In the genomic region with DNA sequence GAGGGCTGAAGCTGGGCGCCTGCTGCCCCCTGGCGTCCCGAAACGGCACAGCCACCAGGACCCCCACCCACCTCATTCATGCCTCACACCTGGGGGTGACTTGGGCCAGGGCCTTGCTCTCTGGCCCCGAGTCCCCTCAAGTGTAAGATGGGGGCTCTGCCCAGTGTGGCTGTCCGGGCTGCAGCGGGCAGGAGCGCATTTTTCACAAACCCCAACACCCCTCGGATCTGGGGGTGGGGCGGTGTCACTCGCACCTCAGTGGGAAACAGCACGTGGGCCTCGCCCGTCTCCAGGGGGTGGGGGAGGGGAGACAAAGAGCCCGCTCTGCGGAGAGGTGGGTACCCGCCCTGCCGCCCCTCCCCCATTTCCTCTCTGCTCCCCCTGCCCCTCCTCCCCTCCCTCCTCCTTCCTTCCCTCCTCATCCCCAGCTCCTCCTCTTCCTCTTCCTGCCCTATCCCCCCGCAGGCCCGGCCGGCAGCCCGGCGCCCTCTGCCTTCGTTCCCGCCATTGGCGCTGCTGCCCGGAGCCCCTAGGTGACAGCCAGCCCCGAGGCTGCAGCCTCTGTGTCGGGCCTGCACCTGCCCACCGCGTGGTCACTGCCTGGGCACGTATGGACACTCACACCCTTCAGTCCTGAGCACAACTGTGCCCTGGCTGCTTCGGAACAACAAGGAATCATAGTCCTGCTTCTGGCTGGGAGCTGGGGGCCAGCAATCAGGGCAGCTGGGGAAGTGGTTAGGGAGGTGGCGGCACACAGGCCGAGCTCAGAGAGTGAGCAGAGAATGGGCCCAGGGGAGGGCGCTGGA, we compare ENCODE assay signal across 8 cellular contexts. TPM values are rescaled to one million over a fixed set of nuclear protein-coding genes. Genes with fewer than 3 reads are reported as not detected.
A peak's percentile ranks its signal among the peaks of the same experiment; 100 is the strongest.
DNase-seq lines count a peak whose midpoint lies in the region; ATAC-seq, FAIRE-seq and TF ChIP-seq lines count a peak whose summit lies in the region.

No MANE protein-coding gene starts in this region.

- peak overlapping the region; percentile 41 to 45 for H3K4me3 ChIP-seq in cardiac fibroblast (replicated peaks in 1 of 2; ENCODE audit: low read depth in 2 of 2, low read length in 2 of 2)
- H3K4me3 ChIP-seq in keratinocyte (ENCODE audit: control insufficient read depth in 2 of 3, extremely low read depth in 1 of 3, insufficient read depth in 2 of 3, low read depth in 1 of 3, low read length in 3 of 3) = peak overlapping the region; percentile 8 to 46 (median 24)

- TF ChIP-seq CTCF in GM12873 (IDR thresholded peaks at IDR 0.05; ENCODE audit: insufficient read depth, low read depth, low read length, missing control alignments) = peak; percentile 93
- TF ChIP-seq CTCF in cardiac fibroblast (IDR thresholded peaks at IDR 0.05; ENCODE audit: low read depth, low read length) = peak; percentile 92
- TF ChIP-seq CTCF in keratinocyte (optimal IDR thresholded peaks at IDR 0.05 in 1 of 3, IDR thresholded peaks at IDR 0.05 in 1 of 3, conservative IDR thresholded peaks at IDR 0.05 in 1 of 3; ENCODE audit: extremely low read depth in 1 of 3, insufficient read depth in 2 of 3, low read length in 3 of 3) = peak in 2 of 3 experiments; percentile 83 to 93

- no peaks in the 10 kb centered on the region for H3K9me3 ChIP-seq in keratinocyte (ENCODE audit: control insufficient read depth, low read depth, low read length)

- dilution Hi-C loops in keratinocyte (cut with MboI; ENCODE audit: extremely low pct_ligation_motif_present, low sequenced_read_pairs) = no loop called here

- peaks cover 25% of the 10 kb centered on the region for H3K4me1 ChIP-seq in keratinocyte (ENCODE audit: control insufficient read depth, extremely low read depth, insufficient read depth, low read length)

- H3K36me3 ChIP-seq in keratinocyte (ENCODE audit: control insufficient read depth in 2 of 2, extremely low read depth in 1 of 2, insufficient read depth in 2 of 2, low read length in 2 of 2) = no peaks in the 10 kb centered on the region

- no peaks in the 10 kb centered on the region for H3K27me3 ChIP-seq in keratinocyte (ENCODE audit: control insufficient read depth, extremely low read depth, insufficient read depth, low read length)

- no peak for ATAC-seq in HG02763 (IDR thresholded peaks at IDR 0.05; ENCODE audit: unreplicated experiment)
- ATAC-seq in HG03025 (IDR thresholded peaks at IDR 0.05; ENCODE audit: low FRiP score, unreplicated experiment) = no peak

- peak; percentile 76 for DNase-seq in NAMALWA (ENCODE audit: low spot score)
- peak; percentile 87 for DNase-seq in UCSD-AML1 (lab: John Stamatoyannopoulos, UW; ENCODE audit: unreplicated experiment)
- peak; percentile 41 to 69 for DNase-seq in cardiac fibroblast (ENCODE audit: low read depth in 2 of 2)
- no peak for DNase-seq in keratinocyte (ENCODE audit: low read depth, low spot score)
- DNase-seq in stimulated activated CD4-positive, alpha-beta T cell treated with anti-CD3 and anti-CD28 coated beads, Interleukin-1b, Interleukin-23, amount 100 ng/mL, for 4 hours (ENCODE audit: low read depth in 2 of 2) = peak; percentile 51 to 61

- H3K9me1 ChIP-seq in keratinocyte (ENCODE audit: control insufficient read depth, extremely low read depth, insufficient read depth, low read length) = no peaks in the 10 kb centered on the region

- no peaks in the 10 kb centered on the region for H3K79me2 ChIP-seq in keratinocyte (ENCODE audit: control insufficient read depth, insufficient read depth, low read length)

- peaks cover under 1% of the 10 kb centered on the region for H4K20me1 ChIP-seq in keratinocyte (ENCODE audit: control insufficient read depth, extremely low read depth, insufficient read depth, low read length)

- no peak overlapping the region for H3K27ac ChIP-seq in keratinocyte (ENCODE audit: control insufficient read depth, insufficient read depth, low read length)

- H3K9ac ChIP-seq in keratinocyte (ENCODE audit: control insufficient read depth, extremely low read depth, insufficient read depth, low read length) = peak overlapping the region; percentile 41

- peak overlapping the region; percentile 71 for H3K4me2 ChIP-seq in keratinocyte (ENCODE audit: control insufficient read depth, extremely low read depth, insufficient read depth, low read depth, low read length)

- no peak for FAIRE-seq in keratinocyte (lab: Jason Lieb, UNC)

- peak overlapping the region; percentile 61 for H2AFZ ChIP-seq in keratinocyte (ENCODE audit: control insufficient read depth, low read length)

RNA-seq across cellular contexts. Expression of a gene that starts 6.8 kb away (rescaled TPM):
- 0.06 to 0.49 TPM (median 0.37 TPM) in 3 replicates for polyA plus RNA-seq in keratinocyte
- 9.8 TPM for polyA plus RNA-seq in keratinocyte (2011; ENCODE audit: low read depth)
- polyA plus RNA-seq in keratinocyte (2011; cell fraction: cytosol; rRNA removed) = 0.21 and 0.24 TPM in 2 replicates
- polyA plus RNA-seq in keratinocyte (2011; cell fraction: nucleus; rRNA removed) = 0.23 and 0.27 TPM in 2 replicates
- polyA plus RNA-seq in keratinocyte (2012; ENCODE audit: low replicate concordance) = 0.26 and 7.1 TPM in 2 replicates
- polyA minus RNA-seq in keratinocyte = not detected in 3 replicates
- 2.9 TPM for polyA minus RNA-seq in keratinocyte (2011; cell fraction: cytosol; rRNA and poly(A)+ RNA removed)
- polyA minus RNA-seq in keratinocyte (2011; cell fraction: nucleus; rRNA and poly(A)+ RNA removed) = 0.31 and 0.84 TPM in 2 replicates

RNA-seq across cellular contexts. Expression of a gene that starts 36.8 kb away (rescaled TPM):
- polyA plus RNA-seq in keratinocyte = 24.3 to 36.0 TPM (median 27.3 TPM) in 3 replicates
- 52.2 TPM for polyA plus RNA-seq in keratinocyte (2011; ENCODE audit: low read depth)
- 35.3 and 141 TPM in 2 replicates for polyA plus RNA-seq in keratinocyte (2011; cell fraction: cytosol; rRNA removed)
- 15.6 and 36.1 TPM in 2 replicates for polyA plus RNA-seq in keratinocyte (2011; cell fraction: nucleus; rRNA removed)
- polyA plus RNA-seq in keratinocyte (2012; ENCODE audit: low replicate concordance) = 80.5 and 153 TPM in 2 replicates
- 2.6 to 28.4 TPM (median 4.5 TPM) in 3 replicates for polyA minus RNA-seq in keratinocyte
- polyA minus RNA-seq in keratinocyte (2011; cell fraction: cytosol; rRNA and poly(A)+ RNA removed) = 91.1 TPM
- polyA minus RNA-seq in keratinocyte (2011; cell fraction: nucleus; rRNA and poly(A)+ RNA removed) = 12.3 and 12.4 TPM in 2 replicates
